1 cellular context compared by ENCODE assay signal in genomic region chr15:63194291-63194681, GRCh38.
TF ChIP-seq lines count a peak whose summit lies in the region.

No MANE protein-coding gene starts in this region.

TF ChIP-seq in GM12878, 131 proteins besides CTCF, POLR2A, EP300 and RAD21:
- TF ChIP-seq TARDBP (IDR thresholded peaks at IDR 0.05; ENCODE audit: borderline replicate concordance) = no peak
- no peak for TF ChIP-seq PAX8 (IDR thresholded peaks at IDR 0.05)
- no peak for TF ChIP-seq NR2F1 (conservative IDR thresholded peaks at IDR 0.05)
